9 cellular contexts compared by ENCODE assay signal in the genomic region with DNA sequence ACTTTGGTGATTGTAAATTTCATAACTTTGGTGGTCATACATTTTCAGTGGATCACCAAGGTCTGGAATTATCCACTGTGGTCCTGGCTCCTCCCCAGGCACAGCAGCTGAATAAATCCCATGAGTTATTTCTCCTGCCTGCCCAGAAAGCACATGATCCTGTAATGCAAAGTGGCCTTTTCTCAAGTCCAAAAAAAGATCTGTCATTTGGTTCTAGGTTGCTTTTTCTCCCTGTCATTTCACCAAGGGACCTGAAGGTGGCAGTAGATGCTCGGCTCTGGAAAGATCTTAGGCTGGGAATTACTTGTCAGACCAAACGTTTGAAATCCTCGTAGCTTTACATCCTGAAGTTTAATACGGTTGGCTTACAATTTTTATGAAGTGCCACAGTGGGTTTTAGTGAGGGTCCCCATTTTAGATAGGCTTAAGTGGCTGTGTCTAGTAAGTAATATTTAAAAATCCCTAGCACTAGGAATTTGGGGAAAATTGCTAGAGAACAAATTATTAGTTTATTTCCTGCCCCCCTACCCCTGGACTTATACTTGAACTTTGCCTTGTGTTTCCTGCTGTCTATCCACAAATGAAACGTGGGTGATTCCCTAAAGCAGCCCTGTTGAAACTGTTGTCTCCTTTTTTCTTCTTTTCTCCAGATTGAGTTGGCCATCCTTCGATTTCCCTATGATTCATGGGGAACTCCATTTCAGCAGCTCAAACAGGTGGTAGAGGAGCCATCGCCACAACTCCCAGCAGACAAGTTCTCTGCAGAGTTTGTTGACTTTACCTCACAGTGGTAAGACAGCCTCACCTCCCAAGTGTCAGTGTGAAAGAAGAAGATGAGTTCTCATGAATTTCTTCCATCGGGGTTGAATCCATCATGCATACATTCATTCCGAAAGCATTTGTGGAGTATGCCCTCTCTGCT.
A peak's percentile ranks its signal among the peaks of the same experiment; 100 is the strongest.
DNase-seq lines count a peak whose midpoint lies in the region; ATAC-seq and TF ChIP-seq lines count a peak whose summit lies in the region.
"Had no signal": no experiment of that assay in that cellular context is flagged by ENCODE, and none has a peak within 500 bp of the region (broad histone marks: within the 10 kb centered on the region; RNA-seq: fewer than 3 reads in every experiment).

No MANE protein-coding gene starts in this region.

- no peaks in the 10 kb centered on the region for H3K27me3 ChIP-seq in prostate gland (replicated peaks; ENCODE audit: insufficient read depth)

- no peak overlapping the region for H3K27ac Mint-ChIP-seq in activated T-helper 17 cell treated with anti-CD3 and anti-CD28 coated beads, Interleukin-2, amount 50 U/mL, for 72 hours
- H3K27ac Mint-ChIP-seq: naive thymus-derived CD4-positive, alpha-beta T cell had no signal

- no peak for TF ChIP-seq POLR2A in prostate gland (IDR thresholded peaks at IDR 0.05)

- intact Hi-C loops in Right ventricle myocardium superior (cut with DNase I) = loop anchor here (10.0 kb wide), 2 partner anchors 1029 to 1099 kb away; no protein-coding TSS in a partner anchor
- intact Hi-C loops in prostate gland (cut with DNase I) = loop anchor here (5.0 to 10.0 kb wide), 2 partner anchors 111 to 1026 kb away; a partner anchor contains a TSS

- no peaks in the 10 kb centered on the region for H3K4me1 Mint-ChIP-seq in activated T-helper 17 cell treated with anti-CD3 and anti-CD28 coated beads, Interleukin-2, amount 50 U/mL, for 72 hours

- DNase-seq in C1 segment of cervical spinal cord (lab: John Stamatoyannopoulos, UW) (peak in 10 of 14 donors; percentile 5 to 21 (median 14)), NCI-H1105 treated with DMSO at 0.1 percent for 48 hours (lab: John Stamatoyannopoulos, UW) (peak; percentile 40), UCSD-AML1 (lab: John Stamatoyannopoulos, UW; ENCODE audit: unreplicated experiment) (peak; percentile 21), Right ventricle myocardium superior (no peak), prostate gland (ENCODE audit: low spot score) (peak; percentile 31)

- H3K4me3 ChIP-seq in prostate gland = no peak overlapping the region

- peak; percentile 51 to 84 (median 77) for TF ChIP-seq CTCF in prostate gland (IDR thresholded peaks at IDR 0.05)

- H3K4me3 Mint-ChIP-seq in activated T-helper 17 cell treated with anti-CD3 and anti-CD28 coated beads, Interleukin-2, amount 50 U/mL, for 72 hours = no peak overlapping the region
- H3K4me3 Mint-ChIP-seq: naive thymus-derived CD4-positive, alpha-beta T cell had no signal

- ATAC-seq in GM18502 (IDR thresholded peaks at IDR 0.05; ENCODE audit: poor library complexity, unreplicated experiment) = peak; percentile 58
- peak; percentile 86 for ATAC-seq in Right ventricle myocardium superior (ENCODE audit: poor library complexity)
- ATAC-seq in activated T-helper 17 cell treated with anti-CD3 and anti-CD28 coated beads, Interleukin-2, amount 50 U/mL, for 72 hours (replicated peaks) = no peak
- ATAC-seq in GM21723 (IDR thresholded peaks at IDR 0.05; ENCODE audit: unreplicated experiment) = no peak
- ATAC-seq: naive thymus-derived CD4-positive, alpha-beta T cell had no signal

- peaks cover 54% of the 10 kb centered on the region for H3K36me3 Mint-ChIP-seq in activated T-helper 17 cell treated with anti-CD3 and anti-CD28 coated beads, Interleukin-2, amount 50 U/mL, for 72 hours (ENCODE audit: low read depth)

- H3K9me3 ChIP-seq in prostate gland = no peaks in the 10 kb centered on the region

- no peaks in the 10 kb centered on the region for H3K9me3 Mint-ChIP-seq in activated T-helper 17 cell treated with anti-CD3 and anti-CD28 coated beads, Interleukin-2, amount 50 U/mL, for 72 hours
- H3K9me3 Mint-ChIP-seq: naive thymus-derived CD4-positive, alpha-beta T cell had no signal

- WGBS in prostate gland = 37% methylated on average over 9 of the region's 9 CpGs

- H3K4me1 ChIP-seq in prostate gland (replicated peaks) = no peaks in the 10 kb centered on the region

- no peak overlapping the region for H3K27ac ChIP-seq in prostate gland

- no peaks in the 10 kb centered on the region for H3K27me3 Mint-ChIP-seq in activated T-helper 17 cell treated with anti-CD3 and anti-CD28 coated beads, Interleukin-2, amount 50 U/mL, for 72 hours
- H3K27me3 Mint-ChIP-seq: naive thymus-derived CD4-positive, alpha-beta T cell had no signal

- no peaks in the 10 kb centered on the region for H3K36me3 ChIP-seq in prostate gland

Comparison
In these comparisons a context has a peak if more than half of its experiments do, and no peak if none do; other contexts are left out.
1. ATAC-seq: peak in GM18502 (single experiment) and Right ventricle myocardium superior (single experiment); none in activated T-helper 17 cell treated with anti-CD3 and anti-CD28 coated beads, Interleukin-2, amount 50 U/mL, for 72 hours (single experiment) and GM21723 (single experiment).